Comparison of ENCODE assay signal across 1 cellular context in the genomic region with DNA sequence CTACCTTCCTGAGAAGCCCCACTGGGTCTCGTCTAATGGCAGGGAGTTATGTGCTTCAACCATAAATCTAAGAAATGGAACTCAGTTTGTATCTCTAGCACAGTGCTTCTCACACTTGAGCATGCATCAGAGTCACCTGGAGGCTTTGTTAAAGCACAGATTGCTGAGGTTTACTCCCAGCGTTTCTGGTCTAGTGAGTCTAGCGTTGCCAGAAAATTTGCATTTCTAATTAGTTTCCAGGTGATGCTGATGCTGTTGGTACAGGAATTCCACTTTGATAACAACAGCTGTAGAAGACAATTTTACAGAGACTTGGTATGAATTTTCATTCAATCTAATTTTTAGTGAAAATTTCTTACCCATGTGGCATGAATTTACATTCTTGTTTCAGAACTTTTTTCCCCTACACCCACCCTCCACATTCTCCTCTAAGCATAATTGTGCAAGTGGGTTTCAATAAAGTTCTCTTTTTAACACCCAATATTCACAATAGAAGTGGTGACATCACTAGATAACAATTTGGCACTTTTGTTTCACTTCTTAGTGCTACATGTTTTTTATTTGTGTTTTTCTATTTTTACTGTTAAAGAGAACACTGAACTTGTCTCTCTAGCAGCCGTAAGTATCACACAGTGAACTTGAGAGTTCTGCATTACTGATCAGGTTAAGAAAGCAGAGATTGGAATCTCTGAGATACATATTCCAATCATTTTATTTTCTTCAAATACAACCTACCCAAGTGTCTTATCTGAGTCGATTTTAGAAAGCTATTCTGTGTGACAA.
TF ChIP-seq lines count a peak whose summit lies in the region.

No MANE protein-coding gene starts in this region.

TF ChIP-seq in endothelial cell of umbilical vein, 7 proteins besides CTCF, POLR2A, EP300 and RAD21 (continued from another document):
- TF ChIP-seq MAX (IDR thresholded peaks at IDR 0.05; ENCODE audit: insufficient read depth, insufficient read length) (no peak), EZH2 (IDR thresholded peaks at IDR 0.05; ENCODE audit: borderline replicate concordance, low read depth, low read length, severe bottlenecking) (peak; percentile 26)
